Comparison of ENCODE assay signal across 8 cellular contexts in the genomic region with DNA sequence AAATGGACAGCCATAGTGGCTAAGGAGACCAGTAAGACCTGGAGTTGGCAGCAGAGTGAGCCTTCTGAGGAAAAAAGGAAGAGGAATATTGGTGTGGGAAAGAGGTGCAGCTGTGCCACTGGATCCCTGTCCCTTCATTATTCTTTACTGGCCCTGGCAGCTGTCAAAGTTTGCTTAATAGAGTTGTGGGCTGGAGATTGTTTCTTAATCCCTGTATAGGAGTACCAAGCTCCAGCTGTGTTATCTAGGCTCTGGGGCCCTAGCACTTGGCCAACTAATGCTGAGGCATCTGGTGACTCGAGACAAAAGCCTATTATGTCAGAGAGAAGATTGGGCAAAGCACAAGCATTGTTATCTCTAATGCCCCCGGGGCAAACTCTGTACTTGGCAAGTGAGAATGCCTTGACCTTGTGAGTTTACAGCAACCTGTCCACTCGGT.
DNase-seq lines count a peak whose midpoint lies in the region; ATAC-seq and TF ChIP-seq lines count a peak whose summit lies in the region.

No MANE protein-coding gene starts in this region.

- WGBS in aorta, 2 donors, result 4 to 9% methylated on average over 3 of the region's 3 CpGs

- intact Hi-C loops in aorta (cut with DNase I), result no loop called here

- TF ChIP-seq CTCF in NB4 (IDR thresholded peaks at IDR 0.05; ENCODE audit: low read depth, low read length) (no peak), brain (conservative IDR thresholded peaks at IDR 0.05) (no peak)

- H3K9me3 ChIP-seq in CD4-positive, CD25-positive, alpha-beta regulatory T cell (ENCODE audit: control insufficient read depth in 2 of 2, low read length in 2 of 2), result no peaks in the 10 kb centered on the region
- H3K9me3 ChIP-seq in aorta (ENCODE audit: control insufficient read depth, low read length), result no peaks in the 10 kb centered on the region

- H3K4me3 Mint-ChIP-seq in CD4-positive, CD25-positive, alpha-beta regulatory T cell, result no peak overlapping the region
- peak overlapping the region in 4 of 5 experiments; percentile 39 to 69 (median 47) for H3K4me3 Mint-ChIP-seq in brain

- no peaks in the 10 kb centered on the region for H3K27me3 ChIP-seq in CD4-positive, CD25-positive, alpha-beta regulatory T cell (ENCODE audit: control insufficient read depth, insufficient read depth, low read length)
- H3K27me3 ChIP-seq in aorta (ENCODE audit: control insufficient read depth in 1 of 2, insufficient read depth in 2 of 2, low read length in 1 of 2), result no peaks in the 10 kb centered on the region

- DNase-seq in CD4-positive, CD25-positive, alpha-beta regulatory T cell, result no peak
- peak; percentile 82 for DNase-seq in NB4 (ENCODE audit: low read depth)
- peak; percentile 9 for DNase-seq in left kidney (ENCODE audit: low read depth, low spot score)
- DNase-seq in aorta, result no peak
- DNase-seq in activated effector memory CD4-positive, alpha-beta T cell treated with anti-CD3 and anti-CD28 coated beads, Interleukin-2, amount 50 U/mL, for 16 hours, result no peak

- H3K9me3 Mint-ChIP-seq in CD4-positive, CD25-positive, alpha-beta regulatory T cell, result no peaks in the 10 kb centered on the region
- peaks cover 0 to 9% (median 2%) of the 10 kb centered on the region in 5 experiments for H3K9me3 Mint-ChIP-seq in brain

- no peaks in the 10 kb centered on the region for H3K27me3 Mint-ChIP-seq in CD4-positive, CD25-positive, alpha-beta regulatory T cell
- H3K27me3 Mint-ChIP-seq in brain, result no peaks in the 10 kb centered on the region

- no peak for ATAC-seq in CD4-positive, CD25-positive, alpha-beta regulatory T cell (ENCODE audit: low read depth in 2 of 2)
- ATAC-seq in aorta (ENCODE audit: low FRiP score), result peak; percentile 54
- ATAC-seq in HG02938 (IDR thresholded peaks at IDR 0.05; ENCODE audit: unreplicated experiment), result no peak
- ATAC-seq in GM18520 (IDR thresholded peaks at IDR 0.05; ENCODE audit: unreplicated experiment), result no peak

- H3K27ac ChIP-seq in CD4-positive, CD25-positive, alpha-beta regulatory T cell (ENCODE audit: insufficient read depth, low read length, poor library complexity, severe bottlenecking), result no peak overlapping the region
- H3K27ac ChIP-seq in aorta (ENCODE audit: low read depth in 1 of 2, low read length in 2 of 2), result no peak overlapping the region

- H3K4me1 ChIP-seq in CD4-positive, CD25-positive, alpha-beta regulatory T cell (ENCODE audit: control insufficient read depth, insufficient read depth, low read length, poor library complexity, severe bottlenecking), result peaks cover 5% of the 10 kb centered on the region
- H3K4me1 ChIP-seq in aorta (ENCODE audit: control insufficient read depth in 1 of 2, insufficient read depth in 2 of 2, low read length in 2 of 2), result peaks cover 0 to 3% of the 10 kb centered on the region in 2 donors

- H3K36me3 ChIP-seq in CD4-positive, CD25-positive, alpha-beta regulatory T cell (ENCODE audit: control insufficient read depth, insufficient read depth, low read length), result no peaks in the 10 kb centered on the region
- H3K36me3 ChIP-seq in aorta (ENCODE audit: control insufficient read depth in 1 of 2, insufficient read depth in 2 of 2, low read length in 1 of 2), result no peaks in the 10 kb centered on the region

- TF ChIP-seq POLR2A in NB4 (IDR thresholded peaks at IDR 0.05; ENCODE audit: extremely low read depth, insufficient read length), result no peak

- peaks cover 21% of the 10 kb centered on the region for H3K36me3 Mint-ChIP-seq in CD4-positive, CD25-positive, alpha-beta regulatory T cell
- H3K36me3 Mint-ChIP-seq in brain, result peaks cover 53% of the 10 kb centered on the region

- peak overlapping the region in 2 of 3 donors; percentile 7 to 21 for H3K27ac Mint-ChIP-seq in CD4-positive, CD25-positive, alpha-beta regulatory T cell
- H3K27ac Mint-ChIP-seq in brain, result peak overlapping the region; percentile 15 to 93 (median 77)

- H3K4me3 ChIP-seq in CD4-positive, CD25-positive, alpha-beta regulatory T cell (ENCODE audit: low read depth, low read length), result no peak overlapping the region
- H3K4me3 ChIP-seq in NB4 (ENCODE audit: low read depth, low read length) (no peak overlapping the region), aorta (ENCODE audit: low read length in 2 of 2) (no peak overlapping the region)

- peaks cover 33 to 58% (median 48%) of the 10 kb centered on the region in 4 donors for H3K4me1 Mint-ChIP-seq in CD4-positive, CD25-positive, alpha-beta regulatory T cell
- peaks cover 74% of the 10 kb centered on the region for H3K4me1 Mint-ChIP-seq in brain

Comparison
In these comparisons a context has a peak if more than half of its experiments do, and no peak if none do; other contexts are left out.
1. DNase-seq: peak in NB4 (single experiment) and left kidney (single experiment); none in CD4-positive, CD25-positive, alpha-beta regulatory T cell (0 of 3), aorta (0 of 2) and activated effector memory CD4-positive, alpha-beta T cell treated with anti-CD3 and anti-CD28 coated beads, Interleukin-2, amount 50 U/mL, for 16 hours (single experiment).
2. H3K4me3 Mint-ChIP-seq: peak in brain (4 of 5); none in CD4-positive, CD25-positive, alpha-beta regulatory T cell (0 of 4).